Comparison of ENCODE assay signal across 9 cellular contexts in the genomic region with DNA sequence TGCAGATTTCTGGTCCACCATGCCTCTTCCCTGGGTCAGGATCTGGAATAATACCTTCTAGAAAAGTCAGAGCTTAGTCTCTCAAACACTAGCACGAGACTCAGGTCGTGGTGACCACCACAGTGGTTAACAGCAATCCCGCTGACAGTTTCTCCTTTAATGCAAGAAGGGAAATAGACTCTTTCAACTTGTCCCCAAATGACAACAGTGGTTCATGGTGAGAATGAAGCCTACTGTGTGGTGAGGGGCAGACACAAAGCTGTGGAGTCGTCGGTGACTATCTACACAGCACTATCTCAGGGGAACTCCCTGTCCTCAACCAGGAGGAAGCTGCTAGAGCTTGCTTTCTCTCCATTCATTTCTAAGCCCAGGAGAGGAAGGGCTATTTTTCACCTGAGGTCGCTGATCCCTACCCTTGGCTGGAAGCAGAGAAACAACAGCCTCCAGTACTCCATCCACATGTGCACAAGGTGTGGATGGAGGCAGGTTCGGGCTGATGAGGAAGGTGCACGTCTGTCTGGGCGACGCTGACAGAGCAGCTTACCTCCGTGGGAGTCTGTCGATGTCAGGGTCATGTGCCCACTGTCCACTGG.
DNase-seq lines count a peak whose midpoint lies in the region; ATAC-seq lines count a peak whose summit lies in the region.
"Had no signal": no experiment of that assay in that cellular context is flagged by ENCODE, and none has a peak within 500 bp of the region (broad histone marks: within the 10 kb centered on the region; RNA-seq: fewer than 3 reads in every experiment).

No MANE protein-coding gene starts in this region.

- peak overlapping the region; percentile 5 for H3K27ac Mint-ChIP-seq in activated T-helper 2 cell treated with anti-CD3 and anti-CD28 coated beads, Interferon-gamma antibody, Interleukin-2, Interleukin-4, amounts not matched to agents 10 μg/mL and 5 μg/mL and 100 μg/mL, durations not matched to agents 14 hours and 24 hours and 36 hours

- peak; percentile 61 for DNase-seq in activated CD8-positive, alpha-beta memory T cell treated with anti-CD3 and anti-CD28 coated beads for 24 hours
- no peak for DNase-seq in activated CD8-positive, alpha-beta memory T cell treated with anti-CD3 and anti-CD28 coated beads, Interleukin-2, amount 50 U/mL, for 48 hours
- DNase-seq in activated T-helper 2 cell treated with anti-CD3 and anti-CD28 coated beads, Interferon-gamma antibody, Interleukin-2, Interleukin-4, amounts not matched to agents 10 μg/mL and 5 μg/mL and 100 μg/mL, durations not matched to agents 14 hours and 24 hours and 36 hours (ENCODE audit: low spot score): no peak
- peak; percentile 38 for DNase-seq in stimulated activated naive CD8-positive, alpha-beta T cell treated with anti-CD3 and anti-CD28 coated beads, Interleukin-15, Interleukin-2, amounts not matched to agents 100 U/mL and 50 U/mL, for 24 hours
- DNase-seq in COR-L47 (lab: John Stamatoyannopoulos, UW) (no peak), NAMALWA (ENCODE audit: low spot score) (no peak), NCI-H2107 treated with DMSO at 0.1 percent for 48 hours (lab: John Stamatoyannopoulos, UW; ENCODE audit: unreplicated experiment) (no peak)

- H3K4me3 Mint-ChIP-seq in activated T-helper 2 cell treated with anti-CD3 and anti-CD28 coated beads, Interferon-gamma antibody, Interleukin-2, Interleukin-4, amounts not matched to agents 10 μg/mL and 5 μg/mL and 100 μg/mL, durations not matched to agents 14 hours and 24 hours and 36 hours (ENCODE audit: low read depth): no peak overlapping the region
- H3K4me3 Mint-ChIP-seq: T-helper 2 cell treated with Interferon-gamma antibody and Interleukin-4, amounts not matched to agents 5 μg/mL and 100 μg/mL, for 36 hours had no signal

- ATAC-seq in HG02852 (IDR thresholded peaks at IDR 0.05; ENCODE audit: unreplicated experiment): peak; percentile 64
- peak; percentile 93 for ATAC-seq in stimulated activated naive CD8-positive, alpha-beta T cell treated with anti-CD3 and anti-CD28 coated beads, Interleukin-15, Interleukin-2, amounts not matched to agents 100 U/mL and 50 U/mL, for 24 hours

- peaks cover 36% of the 10 kb centered on the region for H3K36me3 Mint-ChIP-seq in activated T-helper 2 cell treated with anti-CD3 and anti-CD28 coated beads, Interferon-gamma antibody, Interleukin-2, Interleukin-4, amounts not matched to agents 10 μg/mL and 5 μg/mL and 100 μg/mL, durations not matched to agents 14 hours and 24 hours and 36 hours (ENCODE audit: low read depth)

- no peaks in the 10 kb centered on the region for H3K27me3 Mint-ChIP-seq in activated T-helper 2 cell treated with anti-CD3 and anti-CD28 coated beads, Interferon-gamma antibody, Interleukin-2, Interleukin-4, amounts not matched to agents 10 μg/mL and 5 μg/mL and 100 μg/mL, durations not matched to agents 14 hours and 24 hours and 36 hours (ENCODE audit: low read depth)

- H3K4me1 Mint-ChIP-seq in activated T-helper 2 cell treated with anti-CD3 and anti-CD28 coated beads, Interferon-gamma antibody, Interleukin-2, Interleukin-4, amounts not matched to agents 10 μg/mL and 5 μg/mL and 100 μg/mL, durations not matched to agents 14 hours and 24 hours and 36 hours (ENCODE audit: low read depth): peaks cover 54% of the 10 kb centered on the region

- no peaks in the 10 kb centered on the region for H3K9me3 Mint-ChIP-seq in activated T-helper 2 cell treated with anti-CD3 and anti-CD28 coated beads, Interferon-gamma antibody, Interleukin-2, Interleukin-4, amounts not matched to agents 10 μg/mL and 5 μg/mL and 100 μg/mL, durations not matched to agents 14 hours and 24 hours and 36 hours
- H3K9me3 Mint-ChIP-seq: T-helper 2 cell treated with Interferon-gamma antibody and Interleukin-4, amounts not matched to agents 5 μg/mL and 100 μg/mL, for 36 hours had no signal

- intact Hi-C loops in activated T-helper 2 cell treated with anti-CD3 and anti-CD28 coated beads, Interferon-gamma antibody, Interleukin-2, Interleukin-4, amounts not matched to agents 10 μg/mL and 5 μg/mL and 100 μg/mL, durations not matched to agents 14 hours and 24 hours and 36 hours (cut with micrococcal nuclease): no loop called here

Comparison
In these comparisons a context has a peak if more than half of its experiments do, and no peak if none do; other contexts are left out.
1. DNase-seq: peak in activated CD8-positive, alpha-beta memory T cell treated with anti-CD3 and anti-CD28 coated beads for 24 hours (single experiment) and stimulated activated naive CD8-positive, alpha-beta T cell treated with anti-CD3 and anti-CD28 coated beads, Interleukin-15, Interleukin-2, amounts not matched to agents 100 U/mL and 50 U/mL, for 24 hours (single experiment); none in activated CD8-positive, alpha-beta memory T cell treated with anti-CD3 and anti-CD28 coated beads, Interleukin-2, amount 50 U/mL, for 48 hours (single experiment), activated T-helper 2 cell treated with anti-CD3 and anti-CD28 coated beads, Interferon-gamma antibody, Interleukin-2, Interleukin-4, amounts not matched to agents 10 μg/mL and 5 μg/mL and 100 μg/mL, durations not matched to agents 14 hours and 24 hours and 36 hours (single experiment), COR-L47 (single experiment), NAMALWA (single experiment) and NCI-H2107 treated with DMSO at 0.1 percent for 48 hours (single experiment).